Comparison of ENCODE assay signal across 33 cellular contexts in genomic region chr10:89160339-89160738, GRCh38. TPM values are rescaled to one million over a fixed set of nuclear protein-coding genes. Genes with fewer than 3 reads are reported as not detected.
"Had no signal": no experiment of that assay in that cellular context is flagged by ENCODE, and none has a peak within 500 bp of the region (broad histone marks: within the 10 kb centered on the region; RNA-seq: fewer than 3 reads in every experiment).

No MANE protein-coding gene starts in this region.

- H3K9me3 ChIP-seq: adrenal gland, body of pancreas, esophagus muscularis mucosa, gastroesophageal sphincter, heart right ventricle had no signal

- H2AFZ ChIP-seq: hepatocyte had no signal

- H3K27me3 ChIP-seq: adrenal gland, body of pancreas, esophagus muscularis mucosa, gastroesophageal sphincter, heart right ventricle had no signal

- ATAC-seq: activated CD4-positive, alpha-beta T cell treated with anti-CD3 and anti-CD28 coated beads for 36 hours; activated CD8-positive, alpha-beta memory T cell treated with anti-CD3 and anti-CD28 coated beads, Interleukin-2, amount 10 ng/mL, durations not matched to agents 7 days and 5 days; activated CD8-positive, alpha-beta T cell treated with anti-CD3 and anti-CD28 coated beads, Interleukin-2, amount 10 ng/mL, durations not matched to agents 7 days and 5 days; body of pancreas; gastroesophageal sphincter; heart right ventricle; T-cell had no signal

- DNase-seq: activated CD4-positive, alpha-beta memory T cell treated with anti-CD3 and anti-CD28 coated beads for 36 hours; activated CD4-positive, alpha-beta T cell treated with anti-CD3 and anti-CD28 coated beads for 36 hours; activated CD4-positive, alpha-beta T cell treated with anti-CD3 and anti-CD28 coated beads, Interleukin-2, amount 10 ng/mL, durations not matched to agents 24 days and 14 days; activated CD4-positive, CD25-positive, alpha-beta regulatory T cell; activated CD4-positive, CD25-positive, alpha-beta regulatory T cell treated with anti-CD3 and anti-CD28 coated beads, Interleukin-2, amount 50 U/mL, for 72 hours; activated CD8-positive, alpha-beta memory T cell treated with anti-CD3 and anti-CD28 coated beads, Interleukin-2, amount 10 ng/mL, durations not matched to agents 7 days and 5 days; activated CD8-positive, alpha-beta memory T cell treated with anti-CD3 and anti-CD28 coated beads, Interleukin-2, amount 50 U/mL, for 4 hours; activated CD8-positive, alpha-beta T cell treated with anti-CD3 and anti-CD28 coated beads, Interleukin-2, amount 10 ng/mL, durations not matched to agents 7 days and 5 days; activated effector memory CD4-positive, alpha-beta T cell treated with anti-CD3 and anti-CD28 coated beads, Interleukin-2, amount 50 U/mL, for 16 hours; activated naive CD4-positive, alpha-beta T cell treated with anti-CD3 and anti-CD28 coated beads, Interleukin-2, amount 10 ng/mL, durations not matched to agents 7 days and 5 days; activated T-cell treated with anti-CD3 and anti-CD28 coated beads, Interleukin-2, amount 50 U/mL, for 1 hour; activated T-cell treated with anti-CD3 and anti-CD28 coated beads, Interleukin-2, amount 50 U/mL, for 48 hours; adrenal gland; amygdala; aorta; body of pancreas; caudate nucleus; cortex of kidney; effector CD8-positive, alpha-beta T cell; foreskin melanocyte; heart right ventricle; T-cell; T-helper 9 cell had no signal

- H3K27ac ChIP-seq: adrenal gland, body of pancreas, esophagus muscularis mucosa, gastroesophageal sphincter, heart right ventricle, hepatocyte had no signal

- H3K4me3 ChIP-seq: adrenal gland, body of pancreas, esophagus muscularis mucosa, gastroesophageal sphincter, heart right ventricle, hepatocyte had no signal

- H3K4me2 ChIP-seq: hepatocyte had no signal

- H3K4me1 ChIP-seq: adrenal gland, esophagus muscularis mucosa, gastroesophageal sphincter had no signal

- H3K79me2 ChIP-seq: hepatocyte had no signal

- H3K36me3 ChIP-seq: adrenal gland, esophagus muscularis mucosa, gastroesophageal sphincter, heart right ventricle had no signal

RNA-seq across cellular contexts. Expression of gene CH25H, which starts 46.8 kb away (rescaled TPM):
- total RNA-seq: activated CD4-positive, alpha-beta T cell treated with anti-CD3 and anti-CD28 coated beads for 36 hours; activated CD4-positive, alpha-beta T cell treated with anti-CD3 and anti-CD28 coated beads, Interleukin-2, amount 10 ng/mL, durations not matched to agents 24 days and 14 days; activated CD8-positive, alpha-beta memory T cell treated with anti-CD3 and anti-CD28 coated beads for 36 hours; activated CD8-positive, alpha-beta memory T cell treated with anti-CD3 and anti-CD28 coated beads, Interleukin-2, amount 10 ng/mL, durations not matched to agents 7 days and 5 days; activated CD8-positive, alpha-beta T cell treated with anti-CD3 and anti-CD28 coated beads, Interleukin-2, amount 10 ng/mL, durations not matched to agents 7 days and 5 days; activated T-helper 1 cell treated with anti-CD3 and anti-CD28 coated beads, Interleukin-12 subunit alpha, Interleukin-12 subunit beta, Interleukin-2, Interleukin-4 antibody, amounts not matched to agents 30 ng/mL and 10 ng/mL and 1 ng/mL, durations not matched to agents 14 hours and 24 hours and 36 hours; activated T-helper 2 cell treated with anti-CD3 and anti-CD28 coated beads, Interferon-gamma antibody, Interleukin-2, Interleukin-4, amounts not matched to agents 10 μg/mL and 5 μg/mL and 100 μg/mL, durations not matched to agents 14 hours and 24 hours and 36 hours; chondrocyte; endothelial cell of umbilical vein; glomerular endothelial cell; T-helper 2 cell treated with Interferon-gamma antibody and Interleukin-4, amounts not matched to agents 100 ng/mL and 5 ng/mL, for 36 hours had no signal
